9 cellular contexts compared by ENCODE assay signal in genomic region chr10:102745157-102745556, GRCh38. TPM values are rescaled to one million over a fixed set of nuclear protein-coding genes. Genes with fewer than 3 reads are reported as not detected.
A peak's percentile ranks its signal among the peaks of the same experiment; 100 is the strongest.
DNase-seq lines count a peak whose midpoint lies in the region; ATAC-seq and TF ChIP-seq lines count a peak whose summit lies in the region.
"Had no signal": no experiment of that assay in that cellular context is flagged by ENCODE, and none has a peak within 500 bp of the region (broad histone marks: within the 10 kb centered on the region; RNA-seq: fewer than 3 reads in every experiment).

No MANE protein-coding gene starts in this region.

- POLR2A ChIA-PET in HEK293T (lab: Yijun Ruan, JAX) = interaction anchor here (1.4 kb wide), 1 partner anchor 101 kb away, joined by 3 read pairs; the partner anchor contains the start of gene TRIM8

- peaks cover 4% of the 10 kb centered on the region for H3K9me3 Mint-ChIP-seq in activated T-cell treated with anti-CD3 and anti-CD28 coated beads, Interleukin-2, amount 50 U/mL, for 4 hours

- H3K9me3 ChIP-seq in lower lobe of right lung (no peaks in the 10 kb centered on the region), tibial artery (no peaks in the 10 kb centered on the region)

- H3K27me3 Mint-ChIP-seq in activated T-cell treated with anti-CD3 and anti-CD28 coated beads, Interleukin-2, amount 50 U/mL, for 4 hours (ENCODE audit: low read depth) = no peaks in the 10 kb centered on the region

- peaks cover 5% of the 10 kb centered on the region for H3K36me3 Mint-ChIP-seq in activated T-cell treated with anti-CD3 and anti-CD28 coated beads, Interleukin-2, amount 50 U/mL, for 4 hours (ENCODE audit: insufficient read depth)

- H3K36me3 ChIP-seq in lower lobe of right lung (no peaks in the 10 kb centered on the region), tibial artery (no peaks in the 10 kb centered on the region)

- CTCF ChIA-PET in HEK293T (lab: Yijun Ruan, JAX) = no interaction called here

- H3K27ac ChIP-seq in lower lobe of right lung (peak overlapping the region; percentile 88), tibial artery (peak overlapping the region; percentile 94 to 96)

- no peak for DNase-seq in activated T-cell treated with anti-CD3 and anti-CD28 coated beads, Interleukin-2, amount 50 U/mL, for 4 hours
- DNase-seq in activated T-cell treated with anti-CD3 and anti-CD28 coated beads for 4 hours = no peak
- DNase-seq in astrocyte of the cerebellum (ENCODE audit: low read depth) = no peak
- DNase-seq in lower lobe of right lung = no peak
- DNase-seq in tibial artery = no peak
- DNase-seq in GOT3 (lab: John Stamatoyannopoulos, UW) = no peak
- DNase-seq in HEK293T (ENCODE audit: extremely low spot score) = no peak
- no peak for DNase-seq in NCI-H187 treated with DMSO at 0.1 percent for 48 hours (lab: John Stamatoyannopoulos, UW)
- DNase-seq: islet precursor cell had no signal

- no peaks in the 10 kb centered on the region for H3K27me3 ChIP-seq in lower lobe of right lung (ENCODE audit: low read depth)
- no peaks in the 10 kb centered on the region for H3K27me3 ChIP-seq in tibial artery

- TF ChIP-seq CTCF in astrocyte of the cerebellum (IDR thresholded peaks at IDR 0.05; ENCODE audit: low read depth, low read length, missing control alignments) (no peak), lower lobe of right lung (IDR thresholded peaks at IDR 0.05) (no peak), tibial artery (IDR thresholded peaks at IDR 0.05) (no peak)

- intact Hi-C loops in lower lobe of right lung (cut with DNase I) = no loop called here
- intact Hi-C loops in tibial artery (cut with DNase I; ENCODE audit: low total_unique reads) = no loop called here

- H3K4me3 ChIP-seq in astrocyte of the cerebellum (ENCODE audit: low read depth, low read length) (peak overlapping the region; percentile 99), lower lobe of right lung (peak overlapping the region; percentile 89), tibial artery (peak overlapping the region; percentile 82 to 86)

- peaks cover 47% of the 10 kb centered on the region for H3K4me1 Mint-ChIP-seq in activated T-cell treated with anti-CD3 and anti-CD28 coated beads, Interleukin-2, amount 50 U/mL, for 4 hours (ENCODE audit: low read depth)

- no peak for ATAC-seq in activated T-cell treated with anti-CD3 and anti-CD28 coated beads, Interleukin-2, amount 50 U/mL, for 4 hours
- ATAC-seq in lower lobe of right lung = no peak

- peaks cover 20% of the 10 kb centered on the region for H3K4me1 ChIP-seq in lower lobe of right lung
- H3K4me1 ChIP-seq in tibial artery = peaks cover 0 to 54% (median 9%) of the 10 kb centered on the region in 4 donors

- H3K4me3 Mint-ChIP-seq in activated T-cell treated with anti-CD3 and anti-CD28 coated beads, Interleukin-2, amount 50 U/mL, for 4 hours = peak overlapping the region; percentile 97

- in situ Hi-C loops in astrocyte of the cerebellum (cut with HindIII; ENCODE audit: low sequenced_read_pairs) = no loop called here

TF ChIP-seq in HEK293T, 16 proteins besides CTCF, POLR2A, EP300 and RAD21:
- TF ChIP-seq L3MBTL2 (conservative IDR thresholded peaks at IDR 0.05) (no peak), SUZ12 (IDR thresholded peaks at IDR 0.05) (no peak), FOXM1 (IDR thresholded peaks at IDR 0.05; ENCODE audit: borderline replicate concordance) (no peak), LEF1 (IDR thresholded peaks at IDR 0.05; ENCODE audit: borderline replicate concordance) (no peak), TARDBP (IDR thresholded peaks at IDR 0.05) (no peak), FOXK2 (IDR thresholded peaks at IDR 0.05) (no peak), CTBP1 (IDR thresholded peaks at IDR 0.05; ENCODE audit: borderline replicate concordance) (no peak), BHLHE40 (IDR thresholded peaks at IDR 0.05; ENCODE audit: borderline replicate concordance) (no peak), PKNOX1 (IDR thresholded peaks at IDR 0.05) (no peak), ELF4 (IDR thresholded peaks at IDR 0.05) (no peak), ZNF384 (IDR thresholded peaks at IDR 0.05) (no peak), NFRKB (IDR thresholded peaks at IDR 0.05) (no peak), HDGF (IDR thresholded peaks at IDR 0.05; ENCODE audit: borderline replicate concordance) (no peak)
TF ChIP-seq in HEK293T: peak in this region for 0.

RNA-seq across cellular contexts. Expression of gene WBP1L, which starts 1.4 kb away (rescaled TPM):
- total RNA-seq in activated T-cell treated with anti-CD3 and anti-CD28 coated beads, Interleukin-2, amount 50 U/mL, for 4 hours = 10 to 100 TPM; 12.8 to 15.1 (median 14.0) TPM
- 44.5 TPM for total RNA-seq in lower lobe of right lung

RNA-seq across cellular contexts. Expression of gene SFXN2, which starts 30.7 kb away (rescaled TPM):
- total RNA-seq in activated T-cell treated with anti-CD3 and anti-CD28 coated beads, Interleukin-2, amount 50 U/mL, for 4 hours = 10 to 100 TPM; 29.0 to 33.7 (median 31.2) TPM
- 10.0 TPM for total RNA-seq in lower lobe of right lung

RNA-seq across cellular contexts. Expression of gene ARL3, which starts 31.0 kb away (rescaled TPM):
- total RNA-seq in activated T-cell treated with anti-CD3 and anti-CD28 coated beads, Interleukin-2, amount 50 U/mL, for 4 hours = 1 to 10 TPM; 3.2 to 4.8 (median 3.3) TPM
- 7.3 TPM for total RNA-seq in lower lobe of right lung
